ENCODE assay signal across 17 cellular contexts in the genomic region with DNA sequence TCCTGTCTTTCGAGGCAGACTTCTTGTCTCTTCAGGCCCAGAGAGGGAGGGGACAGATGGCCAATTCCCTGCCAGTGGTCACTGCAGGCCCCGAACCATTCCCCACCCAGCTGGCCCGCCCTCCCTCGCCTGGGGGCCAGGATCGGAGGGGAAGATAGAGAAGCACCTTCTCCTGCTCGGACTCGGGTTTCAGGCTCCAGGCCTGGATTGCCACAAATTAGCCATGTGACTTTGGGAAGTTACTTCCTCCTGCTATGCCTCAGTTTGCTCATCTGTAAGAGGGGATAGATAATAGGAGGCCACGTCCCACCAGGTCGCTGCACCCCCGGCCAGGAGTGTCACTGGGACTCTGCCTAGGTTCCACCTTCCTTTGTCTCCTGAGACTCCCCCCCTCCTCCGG. TPM values are rescaled to one million over a fixed set of nuclear protein-coding genes. Genes with fewer than 3 reads are reported as not detected.
DNase-seq lines count a peak whose midpoint lies in the region; ATAC-seq and TF ChIP-seq lines count a peak whose summit lies in the region.
"Had no signal": no experiment of that assay in that cellular context is flagged by ENCODE, and none has a peak within 500 bp of the region (broad histone marks: within the 10 kb centered on the region; RNA-seq: fewer than 3 reads in every experiment).

No MANE protein-coding gene starts in this region.

- no peak overlapping the region for H3K4me3 ChIP-seq in neuronal stem cell (ENCODE audit: low read length in 2 of 2)
- H3K4me3 ChIP-seq: HAP-1 had no signal

- H4K8ac ChIP-seq in H9 (replicated peaks; ENCODE audit: insufficient read length, low read depth, low read length) (no peak overlapping the region), neuronal stem cell (ENCODE audit: low read depth, low read length) (no peak overlapping the region)

- H2BK20ac ChIP-seq in H9 (ENCODE audit: low read depth, low read length, poor library complexity, severe bottlenecking): no peak overlapping the region

- H2BK15ac ChIP-seq in H9 (ENCODE audit: low read depth, low read length): no peak overlapping the region
- H2BK15ac ChIP-seq in neuronal stem cell (ENCODE audit: low read length): no peak overlapping the region

- H3K4me2 ChIP-seq in H9 (ENCODE audit: insufficient read depth, insufficient read length, low read length): no peak overlapping the region
- H3K4me2 ChIP-seq in neuronal stem cell (ENCODE audit: insufficient read depth, low read length, poor library complexity, severe bottlenecking): no peak overlapping the region

- no CpG with 5 or more reads among the region's 11 CpGs for WGBS in H9 (ENCODE audit: extremely low coverage, insufficient read length, low lambda C conversion rate)
- no CpG with 5 or more reads among the region's 11 CpGs for WGBS in neuronal stem cell (ENCODE audit: extremely low coverage in 2 of 2, insufficient read length in 2 of 2, insufficient replicate concordance in 1 of 2), 2 donors

- H3K4ac ChIP-seq in H9 (ENCODE audit: low read depth, low read length): no peak overlapping the region
- no peak overlapping the region for H3K4ac ChIP-seq in neuronal stem cell (ENCODE audit: low read length)

- H2BK12ac ChIP-seq in H9 (ENCODE audit: insufficient read length, low read depth, low read length): no peak overlapping the region
- H2BK12ac ChIP-seq in neuronal stem cell (ENCODE audit: low read length): no peak overlapping the region

- H2BK120ac ChIP-seq in H9 (ENCODE audit: low read depth, low read length, poor library complexity, severe bottlenecking) (no peak overlapping the region), neuronal stem cell (ENCODE audit: low read depth, low read length) (peak overlapping the region; percentile 10)

- H3K56ac ChIP-seq in H9 (ENCODE audit: insufficient read length, low read depth, low read length): no peak overlapping the region

- DNase-seq in CD14-positive monocyte (ENCODE audit: low spot score) (peak; percentile 21), H9 (peak; percentile 23), neuronal stem cell (ENCODE audit: low spot score) (no peak), NCI-H187 treated with DMSO at 0.1 percent for 48 hours (lab: John Stamatoyannopoulos, UW) (no peak), foreskin keratinocyte (no peak)
- DNase-seq in stimulated activated naive CD4-positive, alpha-beta T cell treated with Interleukin-2 at 50 U/mL for 16 hours (lab: John Stamatoyannopoulos, UW): no peak
- DNase-seq: ACHN; BE2C; Calu3; CD8-positive, alpha-beta T cell; DND-41; EL; KBM-7 had no signal

- no peaks in the 10 kb centered on the region for H3K23me2 ChIP-seq in H9 (ENCODE audit: insufficient read length, low read depth, low read length, poor library complexity, severe bottlenecking)

- no peaks in the 10 kb centered on the region for H3K4me1 ChIP-seq in H9 (ENCODE audit: insufficient read depth, low read length)
- H3K4me1 ChIP-seq in neuronal stem cell (ENCODE audit: control insufficient read depth in 2 of 2, insufficient read depth in 1 of 2, low read depth in 1 of 2, low read length in 2 of 2): peaks cover 0 to 3% of the 10 kb centered on the region in 2 donors
- H3K4me1 ChIP-seq in foreskin keratinocyte: no peaks in the 10 kb centered on the region
- H3K4me1 ChIP-seq: BE2C, HAP-1 had no signal

- H3K9me3 ChIP-seq in H9 (ENCODE audit: control insufficient read depth, low read depth, low read length) (no peaks in the 10 kb centered on the region), neuronal stem cell (replicated peaks in 1 of 2; ENCODE audit: control insufficient read depth in 2 of 2, insufficient read depth in 1 of 2, low read depth in 1 of 2, low read length in 2 of 2) (peaks cover 0 to 6% of the 10 kb centered on the region in 2 donors)
- H3K9me3 ChIP-seq: BE2C had no signal

- H3K79me2 ChIP-seq in H9 (ENCODE audit: insufficient read depth, low read length): no peaks in the 10 kb centered on the region

- H3T11ph ChIP-seq in H9 (ENCODE audit: low read length): no peak overlapping the region

- H3K27ac Mint-ChIP-seq in CD14-positive monocyte: peak overlapping the region in 1 of 7 donors; percentile 64
- H3K27ac Mint-ChIP-seq in H9: no peak overlapping the region
- H3K27ac Mint-ChIP-seq: CD8-positive, alpha-beta T cell; IgD-negative memory B cell had no signal

- H4K91ac ChIP-seq in H9 (ENCODE audit: insufficient read length, low read depth, low read length): no peak overlapping the region
- H4K91ac ChIP-seq in neuronal stem cell (ENCODE audit: low read depth, low read length, poor library complexity): no peak overlapping the region

- H2AK5ac ChIP-seq in H9 (ENCODE audit: insufficient read length, low read length) (no peak overlapping the region), neuronal stem cell (ENCODE audit: low read depth, low read length) (peak overlapping the region; percentile 96)

- H3K4me1 Mint-ChIP-seq in CD14-positive monocyte: peaks cover 3% of the 10 kb centered on the region
- peaks cover 3% of the 10 kb centered on the region in 2 experiments; a peak in 1 of 4 replicates for H3K4me1 Mint-ChIP-seq in H9

- H2AFZ ChIP-seq in H9 (ENCODE audit: low read length): no peak overlapping the region
- no peak overlapping the region for H2AFZ ChIP-seq in neuronal stem cell (ENCODE audit: low read length)

- no peak overlapping the region for H2BK5ac ChIP-seq in H9 (ENCODE audit: insufficient read length, low read length)
- no peak overlapping the region for H2BK5ac ChIP-seq in neuronal stem cell (ENCODE audit: low read length)

- no peaks in the 10 kb centered on the region for H3K36me3 ChIP-seq in neuronal stem cell (replicated peaks in 1 of 2; ENCODE audit: control insufficient read depth in 2 of 2, insufficient read depth in 2 of 2, low read length in 2 of 2)
- H3K36me3 ChIP-seq: BE2C, HAP-1 had no signal

- H3K36me3 Mint-ChIP-seq in CD14-positive monocyte (no peaks in the 10 kb centered on the region), H9 (ENCODE audit: insufficient read depth in 1 of 3, low read depth in 3 of 3) (no peaks in the 10 kb centered on the region; a peak in 1 of 7 replicates)
- H3K36me3 Mint-ChIP-seq: CD8-positive, alpha-beta T cell; IgD-negative memory B cell had no signal

- H4K20me1 ChIP-seq in H9 (ENCODE audit: control insufficient read depth, insufficient read depth, insufficient read length): no peaks in the 10 kb centered on the region

- H3K27me3 Mint-ChIP-seq in CD14-positive monocyte (ENCODE audit: low read depth in 3 of 3): peaks cover 3 to 11% (median 9%) of the 10 kb centered on the region in 3 donors
- peaks cover 9% of the 10 kb centered on the region for H3K27me3 Mint-ChIP-seq in H9 (ENCODE audit: low read depth)

- H3K14ac ChIP-seq in H9 (ENCODE audit: insufficient read depth, low read length): no peak overlapping the region
- H3K14ac ChIP-seq in neuronal stem cell (ENCODE audit: low read length): no peak overlapping the region

- H3K4me3 Mint-ChIP-seq in CD14-positive monocyte: no peak overlapping the region
- no peak overlapping the region for H3K4me3 Mint-ChIP-seq in H9
- H3K4me3 Mint-ChIP-seq: CD8-positive, alpha-beta T cell; IgD-negative memory B cell had no signal

- H3K27ac ChIP-seq in H9 (ENCODE audit: insufficient read length, low read depth, low read length) (no peak overlapping the region), neuronal stem cell (replicated peaks; ENCODE audit: low read length) (no peak overlapping the region), foreskin keratinocyte (no peak overlapping the region)

- H3K27me3 ChIP-seq in H9 (ENCODE audit: insufficient read depth, low read length): no peaks in the 10 kb centered on the region
- peaks cover 0 to 36% (median 0%) of the 10 kb centered on the region in 3 experiments for H3K27me3 ChIP-seq in neuronal stem cell (ENCODE audit: control insufficient read depth in 3 of 3, insufficient read depth in 3 of 3, low read depth in 1 of 3, low read length in 3 of 3)
- peaks cover 19% of the 10 kb centered on the region for H3K27me3 ChIP-seq in foreskin keratinocyte
- H3K27me3 ChIP-seq: BE2C had no signal

- H3K18ac ChIP-seq in H9 (ENCODE audit: insufficient read length, low read depth, low read length) (no peak overlapping the region), neuronal stem cell (ENCODE audit: low read length) (no peak overlapping the region)

- H3K23ac ChIP-seq in H9 (ENCODE audit: insufficient read length, low read depth, low read length): no peak overlapping the region
- no peak overlapping the region for H3K23ac ChIP-seq in neuronal stem cell (ENCODE audit: low read depth, low read length, poor library complexity)

- H3K79me1 ChIP-seq in H9 (ENCODE audit: insufficient read depth, low read depth, low read length, poor library complexity, severe bottlenecking) (no peaks in the 10 kb centered on the region), neuronal stem cell (ENCODE audit: low read depth, low read length) (peaks cover 3% of the 10 kb centered on the region)

- H3K9me3 Mint-ChIP-seq in CD14-positive monocyte (peaks cover 0 to 3% (median 1%) of the 10 kb centered on the region in 7 donors), H9 (peaks cover 6 to 9% of the 10 kb centered on the region in 2 experiments)
- H3K9me3 Mint-ChIP-seq: CD8-positive, alpha-beta T cell had no signal

- intact Hi-C loops in CD14-positive monocyte (cut with micrococcal nuclease): no loop called here

- no peak for ATAC-seq in GM21717 (IDR thresholded peaks at IDR 0.05; ENCODE audit: unreplicated experiment)
- no peak for ATAC-seq in foreskin keratinocyte
- ATAC-seq: CD8-positive, alpha-beta T cell; HepG2 had no signal

- H3K9ac ChIP-seq in H9 (ENCODE audit: extremely low read depth, insufficient read length, low read length): no peak overlapping the region
- no peak overlapping the region for H3K9ac ChIP-seq in neuronal stem cell (ENCODE audit: low read depth, low read length, poor library complexity)

- no peak overlapping the region for H4K5ac ChIP-seq in H9 (ENCODE audit: insufficient read length, low read depth, low read length)

- TF ChIP-seq CTCF in CD14-positive monocyte (IDR thresholded peaks at IDR 0.05) (no peak), H9 (conservative IDR thresholded peaks at IDR 0.05) (no peak), foreskin keratinocyte (conservative IDR thresholded peaks at IDR 0.05) (no peak)

RNA-seq across cellular contexts. Expression of a gene that starts 24.8 kb away (rescaled TPM):
- polyA plus RNA-seq in CD14-positive monocyte (10 to 100 TPM; 12.8 to 12.9 TPM), foreskin keratinocyte (38.9 and 42.2 TPM in 2 replicates)
- total RNA-seq in H9 (2021) (33.8 and 35.1 TPM in 2 replicates), foreskin keratinocyte (42.0 and 42.7 TPM in 2 replicates)
- 26.3 TPM for polyA plus RNA-seq in neuronal stem cell (2013, experiment 1 of 2)
- 26.5 TPM for polyA plus RNA-seq in neuronal stem cell (2013, experiment 2 of 2)

Comparison
In these comparisons a context has a peak if more than half of its experiments do, and no peak if none do; other contexts are left out.
1. DNase-seq: peak in CD14-positive monocyte (single experiment) and H9 (single experiment); none in neuronal stem cell (single experiment), stimulated activated naive CD4-positive, alpha-beta T cell treated with Interleukin-2 at 50 U/mL for 16 hours (single experiment), NCI-H187 treated with DMSO at 0.1 percent for 48 hours (single experiment) and foreskin keratinocyte (0 of 2).